ENCODE assay signal across 30 cellular contexts in genomic region chr9:81633952-81634421, GRCh38. TPM values are rescaled to one million over a fixed set of nuclear protein-coding genes. Genes with fewer than 3 reads are reported as not detected.
A peak's percentile ranks its signal among the peaks of the same experiment; 100 is the strongest.
DNase-seq lines count a peak whose midpoint lies in the region; ATAC-seq and TF ChIP-seq lines count a peak whose summit lies in the region.
"Had no signal": no experiment of that assay in that cellular context is flagged by ENCODE, and none has a peak within 500 bp of the region (broad histone marks: within the 10 kb centered on the region; RNA-seq: fewer than 3 reads in every experiment).

No MANE protein-coding gene starts in this region.

- peaks cover 39% of the 10 kb centered on the region for H3K36me3 Mint-ChIP-seq in nephron progenitor cell (ENCODE audit: low read depth)
- peaks cover 4 to 11% of the 10 kb centered on the region in 2 donors for H3K36me3 Mint-ChIP-seq in CD14-positive monocyte
- H3K36me3 Mint-ChIP-seq: activated CD4-positive, alpha-beta memory T cell treated with anti-CD3 and anti-CD28 coated beads for 36 hours; activated naive CD4-positive, alpha-beta T cell treated with anti-CD3 and anti-CD28 coated beads, Interleukin-2, amount 50 U/mL, for 72 hours; CD8-positive, alpha-beta memory T cell had no signal

- H3K36me3 ChIP-seq in BE2C, result no peaks in the 10 kb centered on the region; the same call in 1 of the 2 replicates
- H3K36me3 ChIP-seq: cardiac muscle cell, neutrophil, thyroid gland had no signal

- ATAC-seq in HG03045 (IDR thresholded peaks at IDR 0.05; ENCODE audit: unreplicated experiment), result no peak
- ATAC-seq in activated CD4-positive, CD25-positive, alpha-beta regulatory T cell treated with anti-CD3 and anti-CD28 coated beads, Interleukin-2, amount 50 U/mL, for 24 hours, result no peak
- ATAC-seq: activated naive CD4-positive, alpha-beta T cell treated with anti-CD3 and anti-CD28 coated beads, Interleukin-2, amount 50 U/mL, for 72 hours; esophagus mucosa; left lung had no signal

- H3K9me3 ChIP-seq in BE2C, result no peaks in the 10 kb centered on the region
- H3K9me3 ChIP-seq: left lung, neutrophil, stomach, thyroid gland had no signal

- H3K4me3 ChIP-seq in BE2C (ENCODE audit: low read depth, low read length), result peak overlapping the region; percentile 37
- H3K4me3 ChIP-seq: cardiac muscle cell, left lung, stomach, thyroid gland had no signal

- H3K4me1 Mint-ChIP-seq in nephron progenitor cell, result peaks cover 46% of the 10 kb centered on the region
- H3K4me1 Mint-ChIP-seq in CD14-positive monocyte, result peaks cover 15% of the 10 kb centered on the region
- H3K4me1 Mint-ChIP-seq: CD8-positive, alpha-beta memory T cell had no signal

- H3K27ac Mint-ChIP-seq in nephron progenitor cell (peak overlapping the region; percentile 35), CD14-positive monocyte (peak overlapping the region in 1 of 7 donors; percentile 19)
- H3K27ac Mint-ChIP-seq: activated CD4-positive, alpha-beta memory T cell treated with anti-CD3 and anti-CD28 coated beads for 36 hours; activated naive CD4-positive, alpha-beta T cell treated with anti-CD3 and anti-CD28 coated beads, Interleukin-2, amount 50 U/mL, for 72 hours; CD8-positive, alpha-beta memory T cell; dendritic cell treated with granulocyte-macrophage colony-stimulating factor and Interleukin-4, amounts not matched to agents 40 ng/mL and 50 ng/mL, for 4 days; endodermal cell; T-helper 1 cell treated with Interleukin-12 subunit alpha and Interleukin-12 subunit beta and Interleukin-4 antibody, amounts not matched to agents 30 μg/mL and 1 μg/mL, for 36 hours had no signal

- peaks cover 9% of the 10 kb centered on the region for H3K4me1 ChIP-seq in BE2C
- H3K4me1 ChIP-seq: left lung had no signal

- no peaks in the 10 kb centered on the region for H3K27me3 ChIP-seq in BE2C
- H3K27me3 ChIP-seq: left lung, neutrophil, stomach, thyroid gland had no signal

- H3K9me3 Mint-ChIP-seq in nephron progenitor cell (no peaks in the 10 kb centered on the region), CD14-positive monocyte (no peaks in the 10 kb centered on the region)
- H3K9me3 Mint-ChIP-seq: activated CD4-positive, alpha-beta memory T cell treated with anti-CD3 and anti-CD28 coated beads for 36 hours; activated naive CD4-positive, alpha-beta T cell treated with anti-CD3 and anti-CD28 coated beads, Interleukin-2, amount 50 U/mL, for 72 hours; dendritic cell treated with granulocyte-macrophage colony-stimulating factor and Interleukin-4, amounts not matched to agents 40 ng/mL and 50 ng/mL, for 4 days; endodermal cell; immature natural killer cell; T-helper 1 cell treated with Interleukin-12 subunit alpha and Interleukin-12 subunit beta and Interleukin-4 antibody, amounts not matched to agents 30 μg/mL and 1 μg/mL, for 36 hours had no signal

- no peak overlapping the region for H3K4me3 Mint-ChIP-seq in nephron progenitor cell
- H3K4me3 Mint-ChIP-seq in CD14-positive monocyte, result peak overlapping the region in 1 of 2 donors; percentile 1
- H3K4me3 Mint-ChIP-seq: activated CD4-positive, alpha-beta memory T cell treated with anti-CD3 and anti-CD28 coated beads for 36 hours; CD8-positive, alpha-beta memory T cell; dendritic cell treated with granulocyte-macrophage colony-stimulating factor and Interleukin-4, amounts not matched to agents 40 ng/mL and 50 ng/mL, for 4 days; endodermal cell; immature natural killer cell; T-helper 1 cell treated with Interleukin-12 subunit alpha and Interleukin-12 subunit beta and Interleukin-4 antibody, amounts not matched to agents 30 μg/mL and 1 μg/mL, for 36 hours had no signal

- DNase-seq in BE2C, result peak; percentile 42
- DNase-seq in NCI-H69 (lab: John Stamatoyannopoulos, UW), result peak; percentile 39
- DNase-seq in left kidney (ENCODE audit: low read depth, low spot score), result peak; percentile 70
- DNase-seq in nephron progenitor cell, result peak; percentile 24
- DNase-seq in CD14-positive monocyte (ENCODE audit: low spot score), result no peak
- no peak for DNase-seq in NCI-H1694 treated with DMSO at 0.1 percent for 48 hours (lab: John Stamatoyannopoulos, UW)
- DNase-seq: activated CD4-positive, alpha-beta memory T cell treated with anti-CD3 and anti-CD28 coated beads for 36 hours; activated CD4-positive, CD25-positive, alpha-beta regulatory T cell treated with anti-CD3 and anti-CD28 coated beads, Interleukin-2, amount 50 U/mL, for 72 hours; activated CD8-positive, alpha-beta memory T cell treated with anti-CD3 and anti-CD28 coated beads, Interleukin-2, amount 50 U/mL, for 48 hours; AML-193; CD8-positive, alpha-beta memory T cell; endodermal cell; foreskin fibroblast; hypothalamus; immature natural killer cell; left lung; NCI-H1417; NCI-H2081; NCI-H82; stimulated activated CD8-positive, alpha-beta memory T cell treated with anti-CD3 and anti-CD28 coated beads, Interleukin-4, amount 100 ng/mL, for 48 hours; stomach; thyroid gland had no signal

- no peaks in the 10 kb centered on the region for H3K27me3 Mint-ChIP-seq in nephron progenitor cell (ENCODE audit: low read depth, poor library complexity)
- no peaks in the 10 kb centered on the region for H3K27me3 Mint-ChIP-seq in CD14-positive monocyte (ENCODE audit: low read depth in 3 of 3)
- H3K27me3 Mint-ChIP-seq: activated CD4-positive, alpha-beta memory T cell treated with anti-CD3 and anti-CD28 coated beads for 36 hours; CD8-positive, alpha-beta memory T cell; dendritic cell treated with granulocyte-macrophage colony-stimulating factor and Interleukin-4, amounts not matched to agents 40 ng/mL and 50 ng/mL, for 4 days had no signal

- intact Hi-C loops in CD14-positive monocyte (cut with micrococcal nuclease), result no loop called here

- peak; percentile 27; the same call in 1 of the 2 replicates for TF ChIP-seq CTCF in BE2C (IDR thresholded peaks at IDR 0.05; ENCODE audit: low read depth, low read length)
- no peak for TF ChIP-seq CTCF in nephron progenitor cell (IDR thresholded peaks at IDR 0.05)
- no peak for TF ChIP-seq CTCF in CD14-positive monocyte (IDR thresholded peaks at IDR 0.05)

RNA-seq across cellular contexts. Expression of gene TLE1, which starts 55.4 kb away (rescaled TPM):
- 41.7 TPM for polyA plus RNA-seq in BE2C (2012; ENCODE audit: insufficient read depth, insufficient read length, low read depth)
- polyA plus RNA-seq in CD14-positive monocyte, result 1 to 10 TPM in 1 of 2 donors, under 1 TPM in 1; 0.46 to 2.5 TPM

Comparison
In these comparisons a context has a peak if more than half of its experiments do, and no peak if none do; other contexts are left out.
1. DNase-seq: peak in BE2C (single experiment), NCI-H69 (single experiment), left kidney (single experiment) and nephron progenitor cell (single experiment); none in CD14-positive monocyte (single experiment) and NCI-H1694 treated with DMSO at 0.1 percent for 48 hours (single experiment).